8 cellular contexts compared by ENCODE assay signal in the genomic region with DNA sequence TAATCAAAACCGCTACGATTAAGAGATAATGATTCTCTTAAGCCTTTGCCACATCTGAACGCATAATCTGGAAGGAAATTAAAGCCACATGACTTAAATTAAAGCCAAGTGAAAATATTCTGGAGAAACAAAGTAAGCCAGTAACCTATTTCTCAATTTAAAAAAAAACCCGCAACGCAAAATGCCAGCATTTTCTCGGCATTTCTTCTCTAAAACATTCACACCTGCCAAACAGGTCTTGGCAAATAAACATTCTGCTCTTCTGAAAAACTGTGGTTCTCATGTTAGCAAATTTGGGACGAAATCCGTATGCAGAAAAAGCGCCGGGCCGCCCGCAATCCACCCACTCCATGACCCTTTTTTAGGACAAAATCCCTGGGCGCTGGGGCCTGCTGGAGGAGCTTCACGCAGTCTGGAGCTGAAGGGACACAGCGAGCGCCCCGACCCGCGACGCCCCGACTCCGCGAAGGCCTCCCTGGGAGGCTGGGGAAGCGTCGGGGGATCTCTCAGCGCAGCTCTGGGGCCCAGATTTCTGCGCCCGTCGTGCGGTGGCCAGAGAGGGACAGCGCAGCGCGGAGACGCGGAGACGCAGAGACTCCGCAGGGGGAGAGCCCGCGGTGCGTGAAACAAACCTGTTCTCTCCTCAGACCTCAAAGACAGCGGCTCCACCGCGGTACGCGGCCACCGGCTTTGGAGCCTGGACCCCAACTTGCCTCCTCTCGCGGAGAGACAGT. TPM values are rescaled to one million over a fixed set of nuclear protein-coding genes. Genes with fewer than 3 reads are reported as not detected.
DNase-seq lines count a peak whose midpoint lies in the region; ATAC-seq, FAIRE-seq and TF ChIP-seq lines count a peak whose summit lies in the region.

No MANE protein-coding gene starts in this region.

- H3K9me1 ChIP-seq in endothelial cell of umbilical vein (replicated peaks; ENCODE audit: control insufficient read depth, extremely low read depth, insufficient read depth, low read length) = no peaks in the 10 kb centered on the region

- H3K4me3 Mint-ChIP-seq in HFFc6 = peak overlapping the region; percentile 100
- peak overlapping the region; percentile 98 for H3K4me3 Mint-ChIP-seq in natural killer cell treated with Interleukin-12 subunit alpha and Interleukin-12 subunit beta and Interleukin-15 and Interleukin-18, amount 100 ng/mL, for 72 hours

- peaks cover 7% of the 10 kb centered on the region for H4K20me1 ChIP-seq in endothelial cell of umbilical vein (replicated peaks; ENCODE audit: control insufficient read depth, extremely low read depth, insufficient read depth, low read length)

- BruUV-seq in endothelial cell of umbilical vein (replicated peaks; lab: Mats Ljungman, UMichigan) = no TSS peak

- peaks cover 5% of the 10 kb centered on the region for H3K27me3 Mint-ChIP-seq in HFFc6 (ENCODE audit: insufficient read depth)
- peaks cover 5 to 7% of the 10 kb centered on the region in 2 donors for H3K27me3 Mint-ChIP-seq in natural killer cell treated with Interleukin-12 subunit alpha and Interleukin-12 subunit beta and Interleukin-15 and Interleukin-18, amount 100 ng/mL, for 72 hours

- no peak for DNase-seq in HFFc6
- DNase-seq in NT2/D1 (ENCODE audit: low read depth, low spot score) = no peak
- DNase-seq in endothelial cell of umbilical vein (ENCODE audit: low read depth, low spot score) = no peak
- peak; percentile 69 for DNase-seq in natural killer cell treated with Interleukin-12 subunit alpha and Interleukin-12 subunit beta and Interleukin-15 and Interleukin-18, amount 100 ng/mL, for 72 hours (ENCODE audit: low spot score)
- no peak for DNase-seq in stimulated activated CD4-positive, alpha-beta T cell treated with anti-CD3 and anti-CD28 coated beads, Interleukin-2, amount 100 ng/mL, for 24 hours
- DNase-seq in DMS114 treated with DMSO at 0.1 percent for 48 hours (lab: John Stamatoyannopoulos, UW; ENCODE audit: unreplicated experiment) = no peak
- no peak for DNase-seq in NCI-H446 treated with DMSO at 0.1 percent for 48 hours (lab: John Stamatoyannopoulos, UW)

- H3K4me3 ChIP-seq in NT2/D1 (ENCODE audit: insufficient read length, low read depth) = peak overlapping the region; percentile 69
- H3K4me3 ChIP-seq in endothelial cell of umbilical vein (replicated peaks in 1 of 3; ENCODE audit: insufficient read depth in 1 of 3, low read depth in 1 of 3, low read length in 3 of 3) = peak overlapping the region; percentile 18 to 93 (median 73)

- POLR2A ChIA-PET in endothelial cell of umbilical vein (lab: Charles Lee) = interaction anchor here (0.6 to 2.4 kb wide), 45 partner anchors 9 to 766 kb away, joined by 3 to 21 read pairs (median 5); no protein-coding TSS in a partner anchor

- TF ChIP-seq POLR2A in endothelial cell of umbilical vein (IDR thresholded peaks at IDR 0.05; ENCODE audit: low read depth, low read length) = no peak

- TF ChIP-seq CTCF in HFFc6 (IDR thresholded peaks at IDR 0.05) (no peak), endothelial cell of umbilical vein (IDR thresholded peaks at IDR 0.05; ENCODE audit: extremely low read depth in 1 of 2, insufficient read depth in 1 of 2, low read depth in 1 of 2, low read length in 2 of 2) (no peak)

- FAIRE-seq in endothelial cell of umbilical vein (lab: Jason Lieb, UNC) = no peak

- H3K9me3 ChIP-seq in NT2/D1 (ENCODE audit: insufficient read depth, low read length) = no peaks in the 10 kb centered on the region
- H3K9me3 ChIP-seq in endothelial cell of umbilical vein (replicated peaks; ENCODE audit: control insufficient read depth, insufficient read depth, low read length) = no peaks in the 10 kb centered on the region

- H3K79me2 ChIP-seq in endothelial cell of umbilical vein (ENCODE audit: control insufficient read depth, insufficient read depth, low read length) = peaks cover 23% of the 10 kb centered on the region

- dilution Hi-C loops in endothelial cell of umbilical vein (cut with MboI; ENCODE audit: extremely low pct_ligation_motif_present, low sequenced_read_pairs) = no loop called here

- H3K9ac ChIP-seq in NT2/D1 (ENCODE audit: insufficient read length, low read depth) (peak overlapping the region; percentile 96), endothelial cell of umbilical vein (replicated peaks; ENCODE audit: extremely low read depth, insufficient read depth, low read length) (peak overlapping the region; percentile 83)

- peak; percentile 49 for ATAC-seq in GM18867 (IDR thresholded peaks at IDR 0.05; ENCODE audit: unreplicated experiment)
- ATAC-seq in natural killer cell treated with Interleukin-12 subunit alpha and Interleukin-12 subunit beta and Interleukin-15 and Interleukin-18, amount 100 ng/mL, for 72 hours = peak; percentile 70 to 75

- H2AFZ ChIP-seq in endothelial cell of umbilical vein (ENCODE audit: low read depth, low read length) = peak overlapping the region; percentile 80

- H3K27ac ChIP-seq in endothelial cell of umbilical vein (ENCODE audit: insufficient read depth, low read depth, low read length) = peak overlapping the region; percentile 23

- peaks cover 53% of the 10 kb centered on the region for H3K4me1 Mint-ChIP-seq in HFFc6 (ENCODE audit: low read depth)
- H3K4me1 Mint-ChIP-seq in natural killer cell treated with Interleukin-12 subunit alpha and Interleukin-12 subunit beta and Interleukin-15 and Interleukin-18, amount 100 ng/mL, for 72 hours (ENCODE audit: low read depth in 2 of 2) = peaks cover 30 to 49% of the 10 kb centered on the region in 2 donors

- H3K9me3 Mint-ChIP-seq in HFFc6 = 0 out of 2 replicates have a peak, but pooled peaks cover 3% of the 10 kb centered on the region
- no peaks in the 10 kb centered on the region for H3K9me3 Mint-ChIP-seq in natural killer cell treated with Interleukin-12 subunit alpha and Interleukin-12 subunit beta and Interleukin-15 and Interleukin-18, amount 100 ng/mL, for 72 hours

- peaks cover 43% of the 10 kb centered on the region for H3K36me3 Mint-ChIP-seq in HFFc6 (ENCODE audit: low read depth)
- H3K36me3 Mint-ChIP-seq in natural killer cell treated with Interleukin-12 subunit alpha and Interleukin-12 subunit beta and Interleukin-15 and Interleukin-18, amount 100 ng/mL, for 72 hours = peaks cover 31% of the 10 kb centered on the region

- no peaks in the 10 kb centered on the region for H3K4me1 ChIP-seq in NT2/D1 (ENCODE audit: insufficient read depth, insufficient read length)
- peaks cover 17% of the 10 kb centered on the region for H3K4me1 ChIP-seq in endothelial cell of umbilical vein (ENCODE audit: control insufficient read depth, extremely low read depth, insufficient read depth, low read length)

- peak overlapping the region; percentile 99 for H3K27ac Mint-ChIP-seq in HFFc6
- H3K27ac Mint-ChIP-seq in natural killer cell treated with Interleukin-12 subunit alpha and Interleukin-12 subunit beta and Interleukin-15 and Interleukin-18, amount 100 ng/mL, for 72 hours = peak overlapping the region; percentile 96 to 99

- peak overlapping the region; percentile 91 for H3K4me2 ChIP-seq in endothelial cell of umbilical vein (ENCODE audit: insufficient read depth, low read length)

- CTCF ChIA-PET in endothelial cell of umbilical vein (lab: Charles Lee) = interaction anchor here (0.7 to 2.1 kb wide), 8 partner anchors 14 to 166 kb away, joined by 3 to 13 read pairs (median 3); no protein-coding TSS in a partner anchor

- peaks cover 41% of the 10 kb centered on the region for H3K36me3 ChIP-seq in NT2/D1 (ENCODE audit: insufficient read depth, insufficient read length, low read length)
- H3K36me3 ChIP-seq in endothelial cell of umbilical vein (ENCODE audit: control insufficient read depth in 2 of 2, extremely low read depth in 1 of 2, insufficient read depth in 2 of 2, low read length in 2 of 2) = peaks cover 9 to 11% of the 10 kb centered on the region in 2 experiments

- intact Hi-C loops in endothelial cell of umbilical vein (cut with micrococcal nuclease) = loop anchor here (2.0 kb wide), 2 partner anchors 42 to 76 kb away; no protein-coding TSS in a partner anchor

- H3K27me3 ChIP-seq in NT2/D1 (ENCODE audit: insufficient read depth, insufficient read length) = no peaks in the 10 kb centered on the region
- no peaks in the 10 kb centered on the region for H3K27me3 ChIP-seq in endothelial cell of umbilical vein (ENCODE audit: control insufficient read depth in 2 of 2, insufficient read depth in 2 of 2, low read length in 2 of 2)

RNA-seq across cellular contexts. Expression of gene NKIRAS1, which starts 0.5 kb away (rescaled TPM):
- total RNA-seq in HFFc6 (2021; fragmentation: NEBNext Ultra II Directional; extraction: Animal tissue kit (Norgen Biotek cat#: 25700)) = 10 to 100 TPM; 10.9 to 13.5 (median 11.6) TPM
- total RNA-seq in endothelial cell of umbilical vein = 2.8 and 2.9 TPM in 2 replicates
- polyA plus RNA-seq in endothelial cell of umbilical vein = 1.5 and 2.2 TPM in 2 replicates
- 2.0 and 2.5 TPM in 2 replicates for polyA plus RNA-seq in endothelial cell of umbilical vein (2011; cell fraction: cytosol; rRNA removed)
- polyA plus RNA-seq in endothelial cell of umbilical vein (2011; cell fraction: nucleus; rRNA removed) = 2.1 and 3.3 TPM in 2 replicates
- 3.5 and 3.8 TPM in 2 replicates for polyA plus RNA-seq in endothelial cell of umbilical vein (2012)
- polyA minus RNA-seq in endothelial cell of umbilical vein = 1.8 TPM in 2 replicates
- polyA minus RNA-seq in endothelial cell of umbilical vein (2011; cell fraction: cytosol; rRNA and poly(A)+ RNA removed) = 3.3 TPM
- 2.9 and 3.0 TPM in 2 replicates for polyA minus RNA-seq in endothelial cell of umbilical vein (2011; cell fraction: nucleus; rRNA and poly(A)+ RNA removed)
- total RNA-seq in natural killer cell treated with Interleukin-12 subunit alpha and Interleukin-12 subunit beta and Interleukin-15 and Interleukin-18, amount 100 ng/mL, for 72 hours = 1 to 10 TPM; 4.9 to 6.7 TPM

RNA-seq across cellular contexts. Expression of gene RPL15, which starts 0.6 kb away (rescaled TPM):
- 1,000 to 10,000 TPM; 1,680 to 2,112 (median 1,953) TPM for total RNA-seq in HFFc6 (2021; fragmentation: NEBNext Ultra II Directional; extraction: Animal tissue kit (Norgen Biotek cat#: 25700))
- 1,872 and 1,901 TPM in 2 replicates for total RNA-seq in endothelial cell of umbilical vein
- 5,377 and 5,777 TPM in 2 replicates for polyA plus RNA-seq in endothelial cell of umbilical vein
- 5,867 and 5,920 TPM in 2 replicates for polyA plus RNA-seq in endothelial cell of umbilical vein (2011; cell fraction: cytosol; rRNA removed)
- polyA plus RNA-seq in endothelial cell of umbilical vein (2011; cell fraction: nucleus; rRNA removed) = 1,424 and 1,737 TPM in 2 replicates
- polyA plus RNA-seq in endothelial cell of umbilical vein (2012) = 2,753 and 2,992 TPM in 2 replicates
- 1,603 and 1,650 TPM in 2 replicates for polyA minus RNA-seq in endothelial cell of umbilical vein
- polyA minus RNA-seq in endothelial cell of umbilical vein (2011; cell fraction: cytosol; rRNA and poly(A)+ RNA removed) = 1,144 TPM
- polyA minus RNA-seq in endothelial cell of umbilical vein (2011; cell fraction: nucleus; rRNA and poly(A)+ RNA removed) = 244 and 285 TPM in 2 replicates
- 1,000 to 10,000 TPM; 1,150 to 1,334 TPM for total RNA-seq in natural killer cell treated with Interleukin-12 subunit alpha and Interleukin-12 subunit beta and Interleukin-15 and Interleukin-18, amount 100 ng/mL, for 72 hours

RNA-seq across cellular contexts. Expression of gene NR1D2, which starts 28.8 kb away (rescaled TPM):
- total RNA-seq in HFFc6 (2021; fragmentation: NEBNext Ultra II Directional; extraction: Animal tissue kit (Norgen Biotek cat#: 25700)) = 10 to 100 TPM; 36.0 to 43.7 (median 40.9) TPM
- total RNA-seq in endothelial cell of umbilical vein = 14.6 and 15.7 TPM in 2 replicates
- polyA plus RNA-seq in endothelial cell of umbilical vein = 3.7 and 4.3 TPM in 2 replicates
- 5.9 and 6.5 TPM in 2 replicates for polyA plus RNA-seq in endothelial cell of umbilical vein (2011; cell fraction: cytosol; rRNA removed)
- 11.7 and 13.0 TPM in 2 replicates for polyA plus RNA-seq in endothelial cell of umbilical vein (2011; cell fraction: nucleus; rRNA removed)
- 10.2 and 13.8 TPM in 2 replicates for polyA plus RNA-seq in endothelial cell of umbilical vein (2012)
- 17.4 and 29.8 TPM in 2 replicates for polyA minus RNA-seq in endothelial cell of umbilical vein
- 32.8 TPM for polyA minus RNA-seq in endothelial cell of umbilical vein (2011; cell fraction: cytosol; rRNA and poly(A)+ RNA removed)
- 28.8 and 35.8 TPM in 2 replicates for polyA minus RNA-seq in endothelial cell of umbilical vein (2011; cell fraction: nucleus; rRNA and poly(A)+ RNA removed)
- 1 to 10 TPM; 4.2 to 5.2 TPM for total RNA-seq in natural killer cell treated with Interleukin-12 subunit alpha and Interleukin-12 subunit beta and Interleukin-15 and Interleukin-18, amount 100 ng/mL, for 72 hours
